1 cellular context compared by ENCODE assay signal in genomic region chr10:98170249-98171117, GRCh38.
TF ChIP-seq lines count a peak whose summit lies in the region.

No MANE protein-coding gene starts in this region.

TF ChIP-seq in K562, 482 proteins besides CTCF, POLR2A, EP300 and RAD21 (continued from another document):
- peak; percentile 40; the same call in 1 of the 2 replicates for TF ChIP-seq DEAF1 (CRISPR knock-in tag; IDR thresholded peaks at IDR 0.05)
- no peak for TF ChIP-seq ZBTB7A (IDR thresholded peaks at IDR 0.05; ENCODE audit: borderline replicate concordance, control insufficient read depth, low read depth, low read length)
- no peak for TF ChIP-seq ZNF695 (CRISPR knock-in tag; IDR thresholded peaks at IDR 0.05)
